Comparison of ENCODE assay signal across 8 cellular contexts in genomic region chr6:31272856-31273626, GRCh38. TPM values are rescaled to one million over a fixed set of nuclear protein-coding genes. Genes with fewer than 3 reads are reported as not detected.
A peak's percentile ranks its signal among the peaks of the same experiment; 100 is the strongest.
DNase-seq lines count a peak whose midpoint lies in the region; ATAC-seq, FAIRE-seq and TF ChIP-seq lines count a peak whose summit lies in the region.

No MANE protein-coding gene starts in this region.

- H3K4me1 Mint-ChIP-seq in IgD-negative memory B cell (peaks cover 6 to 36% (median 31%) of the 10 kb centered on the region in 3 donors), astrocyte (ENCODE audit: low read depth, unreplicated experiment) (peaks cover 11% of the 10 kb centered on the region)

- no peaks in the 10 kb centered on the region for H3K27me3 Mint-ChIP-seq in IgD-negative memory B cell
- H3K27me3 Mint-ChIP-seq in astrocyte (ENCODE audit: low read depth, unreplicated experiment) = peaks cover 22% of the 10 kb centered on the region

- H3K4me3 ChIP-seq in A549 = no peak overlapping the region
- no peak overlapping the region for H3K4me3 ChIP-seq in astrocyte (ENCODE audit: insufficient read depth, low read depth, low read length)
- H3K4me3 ChIP-seq in muscle layer of duodenum (ENCODE audit: low read depth in 1 of 2, low read length in 2 of 2) = peak overlapping the region; percentile 70 to 73
- H3K4me3 ChIP-seq in PC-9 = no peak overlapping the region

- TF ChIP-seq CTCF in A549 (IDR thresholded peaks at IDR 0.05) (no peak), astrocyte (IDR thresholded peaks at IDR 0.05; ENCODE audit: insufficient read depth, low read depth, low read length) (no peak), PC-9 (conservative IDR thresholded peaks at IDR 0.05) (no peak)

- CTCF ChIA-PET in A549 (lab: Yijun Ruan, JAX) (no interaction called here), PC-9 (lab: Charles Lee) (interaction anchor here (0.7 kb wide), 2 partner anchors 8 to 27 kb away, joined by 3 to 4 read pairs; no protein-coding TSS in a partner anchor)

- no peak for FAIRE-seq in A549 (lab: Jason Lieb, UNC)
- no peak for FAIRE-seq in astrocyte (lab: Jason Lieb, UNC)

- no peaks in the 10 kb centered on the region for H3K9me3 Mint-ChIP-seq in IgD-negative memory B cell
- H3K9me3 Mint-ChIP-seq in astrocyte (ENCODE audit: unreplicated experiment) = no peaks in the 10 kb centered on the region

- H3K79me2 ChIP-seq in astrocyte (ENCODE audit: insufficient read depth, low read length) = no peaks in the 10 kb centered on the region
- H3K79me2 ChIP-seq in PC-9 (ENCODE audit: low read depth) = no peaks in the 10 kb centered on the region

- H3K27ac Mint-ChIP-seq in IgD-negative memory B cell (peak overlapping the region; percentile 99 to 100 (median 100)), astrocyte (ENCODE audit: unreplicated experiment) (peak overlapping the region; percentile 35)

- intact Hi-C loops in PC-9 (cut with micrococcal nuclease; ENCODE audit: unreplicated experiment) = loop anchor here (2.0 kb wide), 1 partner anchor 70 kb away; no protein-coding TSS in a partner anchor

- POLR2A ChIA-PET in A549 (lab: Yijun Ruan, JAX) (no interaction called here), PC-9 (lab: Charles Lee; ENCODE audit: unreplicated experiment) (no interaction called here)

- TF ChIP-seq EP300 in A549 (IDR thresholded peaks at IDR 0.05) = no peak

- H3K36me3 ChIP-seq in astrocyte (ENCODE audit: insufficient read depth, low read length) = no peaks in the 10 kb centered on the region
- H3K36me3 ChIP-seq in muscle layer of duodenum (ENCODE audit: control insufficient read depth in 1 of 2, insufficient read depth in 2 of 2, low read length in 2 of 2) = peaks cover 0 to 25% of the 10 kb centered on the region in 2 donors
- no peaks in the 10 kb centered on the region for H3K36me3 ChIP-seq in PC-9 (ENCODE audit: low read depth)

- no peak for ATAC-seq in A549
- no peak for ATAC-seq in HG03520 (IDR thresholded peaks at IDR 0.05; ENCODE audit: unreplicated experiment)

- H3K27me3 ChIP-seq in astrocyte (ENCODE audit: insufficient read depth, low read length) = peaks cover 26% of the 10 kb centered on the region
- no peaks in the 10 kb centered on the region for H3K27me3 ChIP-seq in muscle layer of duodenum (ENCODE audit: low read depth, low read length)
- H3K27me3 ChIP-seq in PC-9 (ENCODE audit: insufficient read depth, low read depth) = peaks cover 15% of the 10 kb centered on the region

- H3K4me3 Mint-ChIP-seq in IgD-negative memory B cell = peak overlapping the region; percentile 95 to 98 (median 96)
- H3K4me3 Mint-ChIP-seq in astrocyte (ENCODE audit: unreplicated experiment) = peak overlapping the region; percentile 83

- no peak overlapping the region for H3K9ac ChIP-seq in astrocyte (ENCODE audit: low read length)

- TF ChIP-seq POLR2A in A549 (IDR thresholded peaks at IDR 0.05; ENCODE audit: low read length) = no peak

- H4K20me1 ChIP-seq in astrocyte (ENCODE audit: insufficient read depth, low read length) = no peaks in the 10 kb centered on the region
- H4K20me1 ChIP-seq in PC-9 (ENCODE audit: insufficient read depth) = no peaks in the 10 kb centered on the region

- no peaks in the 10 kb centered on the region for H3K9me2 ChIP-seq in PC-9 (ENCODE audit: insufficient read depth)

- H3K4me1 ChIP-seq in A549 (0 out of 3 replicates have a peak, but pooled peaks cover 3% of the 10 kb centered on the region), astrocyte (ENCODE audit: insufficient read depth, low read length) (no peaks in the 10 kb centered on the region), muscle layer of duodenum (ENCODE audit: control insufficient read depth in 1 of 2, insufficient read depth in 2 of 2, low read length in 2 of 2) (peaks cover 0 to 28% of the 10 kb centered on the region in 2 donors), PC-9 (replicated peaks; ENCODE audit: insufficient read depth) (0 out of 2 replicates have a peak, but pooled peaks cover 3% of the 10 kb centered on the region)

- no peaks in the 10 kb centered on the region for H3F3A ChIP-seq in PC-9 (ENCODE audit: insufficient read depth, low read depth)

- H3K36me3 Mint-ChIP-seq in IgD-negative memory B cell = peaks cover 11% of the 10 kb centered on the region
- peaks cover 18% of the 10 kb centered on the region for H3K36me3 Mint-ChIP-seq in astrocyte (ENCODE audit: low read depth, unreplicated experiment)

- H3K27ac ChIP-seq in A549 (no peak overlapping the region), astrocyte (ENCODE audit: low read depth, low read length) (no peak overlapping the region), muscle layer of duodenum (ENCODE audit: low read length) (peak overlapping the region; percentile 97), PC-9 (no peak overlapping the region)

- DNase-seq in A549 (ENCODE audit: low read depth in 1 of 2, low spot score in 1 of 2) (no peak), astrocyte (ENCODE audit: low read depth) (no peak), nucleus accumbens (lab: John Stamatoyannopoulos, UW) (no peak), NCI-H187 (lab: John Stamatoyannopoulos, UW) (no peak), PC-9 (no peak)

- H3K4me2 ChIP-seq in A549 = peak overlapping the region; percentile 82; the same call in 2 of the 3 replicates
- peak overlapping the region; percentile 93 for H3K4me2 ChIP-seq in astrocyte (ENCODE audit: low read length)
- H3K4me2 ChIP-seq in PC-9 = no peak overlapping the region

- 43% methylated on average over 10 of the region's 10 CpGs for WGBS in A549 (ENCODE audit: missing lambda C conversion rate)

- no peak for TF ChIP-seq RAD21 in A549 (conservative IDR thresholded peaks at IDR 0.05 in 1 of 2, IDR thresholded peaks at IDR 0.05 in 1 of 2)

- no TSS peak for BruUV-seq in PC-9 (replicated peaks; lab: Mats Ljungman, UMichigan)

- H2AFZ ChIP-seq in astrocyte (ENCODE audit: low read depth, low read length) (no peak overlapping the region), PC-9 (no peak overlapping the region)

- no peaks in the 10 kb centered on the region for H3K9me3 ChIP-seq in A549
- H3K9me3 ChIP-seq in astrocyte (ENCODE audit: insufficient read depth, low read depth, low read length) = no peaks in the 10 kb centered on the region
- H3K9me3 ChIP-seq in muscle layer of duodenum (ENCODE audit: control insufficient read depth in 1 of 2, low read length in 2 of 2) = no peaks in the 10 kb centered on the region
- H3K9me3 ChIP-seq in PC-9 (ENCODE audit: insufficient read depth, low read depth) = no peaks in the 10 kb centered on the region

TF ChIP-seq in A549, 52 proteins besides CTCF, POLR2A, EP300 and RAD21:
- TF ChIP-seq SREBF2 (IDR thresholded peaks at IDR 0.05) (no peak), HEYL (CRISPR knock-in tag; IDR thresholded peaks at IDR 0.05) (no peak), FOXS1 (CRISPR knock-in tag; IDR thresholded peaks at IDR 0.05) (no peak), CEBPB (IDR thresholded peaks at IDR 0.05) (no peak), CHD4 (IDR thresholded peaks at IDR 0.05; ENCODE audit: borderline replicate concordance) (no peak), NPAS2 (CRISPR knock-in tag; IDR thresholded peaks at IDR 0.05; ENCODE audit: borderline replicate concordance) (no peak), ZC3H11A (IDR thresholded peaks at IDR 0.05) (no peak), NR3C1 (IDR thresholded peaks at IDR 0.05) (no peak), TP53 (CRISPR knock-in tag; IDR thresholded peaks at IDR 0.05) (no peak), KDM1A (IDR thresholded peaks at IDR 0.05; ENCODE audit: low read depth) (no peak), ZNF302 (CRISPR knock-in tag; IDR thresholded peaks at IDR 0.05) (no peak)
TF ChIP-seq in A549: peak in this region for 0.

RNA-seq across cellular contexts. Expression of gene HLA-C, which starts 1.1 kb away (rescaled TPM):
- 22.6 and 36.3 TPM in 2 replicates for polyA plus RNA-seq in A549 (2011; rRNA removed)
- 35.2 and 43.6 TPM in 2 replicates for polyA plus RNA-seq in A549 (2012; cell fraction: cytosol; rRNA removed)
- polyA plus RNA-seq in A549 (2012; cell fraction: nucleus; rRNA removed) = 67.0 and 90.4 TPM in 2 replicates
- polyA plus RNA-seq in A549 (2017; fragmentation: RNase III; extraction: RNeasy Plus Mini Kit Qiagen cat#74134 plus additional on column Dnase treatment) = 35.7 to 42.1 TPM (median 40.9 TPM) in 3 replicates
- polyA minus RNA-seq in A549 (2011; rRNA and poly(A)+ RNA removed) = 16.8 and 21.7 TPM in 2 replicates
- polyA plus RNA-seq in IgD-negative memory B cell = 3,003 TPM
- total RNA-seq in astrocyte = 587 and 786 TPM in 2 replicates
- 305 and 374 TPM in 2 replicates for total RNA-seq in PC-9 (2021)

Comparison
In these comparisons a context has a peak if more than half of its experiments do, and no peak if none do; other contexts are left out.
1. H3K4me3 ChIP-seq: peak in muscle layer of duodenum (2 of 2); none in A549 (single experiment), astrocyte (single experiment) and PC-9 (single experiment).